ENCODE assay signal across 1 cellular context in genomic region chr15:52076889-52077781, GRCh38.
A peak's percentile ranks its signal among the peaks of the same experiment; 100 is the strongest.
TF ChIP-seq lines count a peak whose summit lies in the region.

No MANE protein-coding gene starts in this region.

TF ChIP-seq in HepG2, 621 proteins besides CTCF, POLR2A, EP300 and RAD21 (continued from another document):
- TF ChIP-seq ZNF687 (CRISPR knock-in tag; IDR thresholded peaks at IDR 0.05) = no peak
- 0 out of 2 replicates have a peak, but pooled peaks have one; percentile 9 for TF ChIP-seq MIXL1 (CRISPR knock-in tag; IDR thresholded peaks at IDR 0.05)
- no peak for TF ChIP-seq REL (CRISPR knock-in tag; conservative IDR thresholded peaks at IDR 0.05)
- TF ChIP-seq ZNF34 (CRISPR knock-in tag; IDR thresholded peaks at IDR 0.05; ENCODE audit: borderline replicate concordance) = no peak
- no peak for TF ChIP-seq ZNF282 (IDR thresholded peaks at IDR 0.05; ENCODE audit: partially characterized antibody)
- peak; percentile 34; the same call in 1 of the 2 replicates for TF ChIP-seq ZNF614 (CRISPR knock-in tag; IDR thresholded peaks at IDR 0.05; ENCODE audit: borderline replicate concordance)
- TF ChIP-seq NFYB (CRISPR knock-in tag; IDR thresholded peaks at IDR 0.05) = no peak
- TF ChIP-seq MED1 (CRISPR knock-in tag; IDR thresholded peaks at IDR 0.05) = peak; percentile 34; the same call in 1 of the 2 replicates
- TF ChIP-seq SOX5 (CRISPR knock-in tag; IDR thresholded peaks at IDR 0.05; ENCODE audit: borderline replicate concordance) = 0 out of 2 replicates have a peak, but pooled peaks have one; percentile 6
- TF ChIP-seq PAXIP1 (CRISPR knock-in tag; conservative IDR thresholded peaks at IDR 0.05) = peak; percentile 40
- TF ChIP-seq NCOA1 (CRISPR knock-in tag; IDR thresholded peaks at IDR 0.05) = no peak
- no peak for TF ChIP-seq ZBTB49 (CRISPR knock-in tag; IDR thresholded peaks at IDR 0.05; ENCODE audit: borderline replicate concordance)
- TF ChIP-seq FOXO1 (CRISPR knock-in tag; IDR thresholded peaks at IDR 0.05) = 0 out of 2 replicates have a peak, but pooled peaks have one; percentile 16
- TF ChIP-seq ZMYM4 (CRISPR knock-in tag; IDR thresholded peaks at IDR 0.05) = 0 out of 2 replicates have a peak, but pooled peaks have one; percentile 32
- no peak for TF ChIP-seq ZNF564 (CRISPR knock-in tag; IDR thresholded peaks at IDR 0.05)
- TF ChIP-seq MTF1 (CRISPR knock-in tag; IDR thresholded peaks at IDR 0.05) = no peak
- TF ChIP-seq MXD3 (CRISPR knock-in tag; IDR thresholded peaks at IDR 0.05) = no peak
- no peak for TF ChIP-seq HBP1 (CRISPR knock-in tag; IDR thresholded peaks at IDR 0.05; ENCODE audit: low read depth)
- no peak for TF ChIP-seq HMGA1 (CRISPR knock-in tag; conservative IDR thresholded peaks at IDR 0.05)
- TF ChIP-seq GPN1 (CRISPR knock-in tag; IDR thresholded peaks at IDR 0.05; ENCODE audit: borderline replicate concordance) = no peak
- TF ChIP-seq KLF9 (CRISPR knock-in tag; IDR thresholded peaks at IDR 0.05; ENCODE audit: low read depth) = no peak
- no peak for TF ChIP-seq ZBTB7B (CRISPR knock-in tag; IDR thresholded peaks at IDR 0.05)
- TF ChIP-seq HNF4G (IDR thresholded peaks at IDR 0.05; ENCODE audit: borderline replicate concordance, low read depth, low read length) = peak; percentile 63
- TF ChIP-seq HNF4G (CRISPR knock-in tag; IDR thresholded peaks at IDR 0.05; ENCODE audit: borderline replicate concordance, low read depth) = no peak
- no peak for TF ChIP-seq ZFP91 (CRISPR knock-in tag; IDR thresholded peaks at IDR 0.05; ENCODE audit: borderline replicate concordance)
